11 cellular contexts compared by ENCODE assay signal in genomic region chr10:78502208-78502943, GRCh38.
A peak's percentile ranks its signal among the peaks of the same experiment; 100 is the strongest.
DNase-seq lines count a peak whose midpoint lies in the region; ATAC-seq lines count a peak whose summit lies in the region.
"Had no signal": no experiment of that assay in that cellular context is flagged by ENCODE, and none has a peak within 500 bp of the region (broad histone marks: within the 10 kb centered on the region; RNA-seq: fewer than 3 reads in every experiment).

No MANE protein-coding gene starts in this region.

- peak overlapping the region; percentile 40 for H4K8ac ChIP-seq in trophoblast cell (ENCODE audit: low read depth, low read length)

- H2BK12ac ChIP-seq in trophoblast cell (ENCODE audit: low read length), result peak overlapping the region; percentile 63

- H3K36me3 ChIP-seq in SJSA1 (no peaks in the 10 kb centered on the region), trophoblast cell (ENCODE audit: control insufficient read depth in 1 of 2, insufficient read depth in 2 of 2, low read length in 2 of 2) (no peaks in the 10 kb centered on the region)

- H3K14ac ChIP-seq in trophoblast cell (ENCODE audit: low read length), result peak overlapping the region; percentile 47

- no peak overlapping the region for H4K12ac ChIP-seq in trophoblast cell (ENCODE audit: low read depth, low read length)

- H3K4me2 ChIP-seq in trophoblast cell (ENCODE audit: low read length), result no peak overlapping the region

- H2AK5ac ChIP-seq in trophoblast cell (ENCODE audit: low read length), result peak overlapping the region; percentile 72

- H2BK120ac ChIP-seq in trophoblast cell (ENCODE audit: insufficient read depth, low read length, poor library complexity), result peak overlapping the region; percentile 69

- peaks cover 33% of the 10 kb centered on the region for H3K79me1 ChIP-seq in trophoblast cell (ENCODE audit: low read length)

- no CpG with 5 or more reads among the region's 6 CpGs for WGBS in trophoblast cell (ENCODE audit: extremely low coverage, insufficient coverage, insufficient read length)

- H3K27me3 ChIP-seq in SJSA1 (replicated peaks), result no peaks in the 10 kb centered on the region
- H3K27me3 ChIP-seq in trophoblast cell (ENCODE audit: insufficient read depth, low read length), result no peaks in the 10 kb centered on the region

- DNase-seq in ELR (ENCODE audit: low read depth) (peak; percentile 63), SJSA1 (ENCODE audit: low read depth in 1 of 2, low spot score in 2 of 2) (peak in 1 of 2 experiments; percentile 79), fibroblast of peridontal ligament (ENCODE audit: extremely low read depth) (peak; percentile 34), trophoblast cell (no peak), NOMO-1 (lab: John Stamatoyannopoulos, UW; ENCODE audit: unreplicated experiment in 2 of 2) (no peak), caudate nucleus (lab: John Stamatoyannopoulos, UW) (no peak), GF-D8 (lab: John Stamatoyannopoulos, UW) (no peak)
- DNase-seq: activated naive CD8-positive, alpha-beta T cell treated with anti-CD3 and anti-CD28 coated beads, Interleukin-2, amount 50 U/mL, for 24 hours; NCI-H1105; stimulated activated CD4-positive, alpha-beta T cell treated with anti-CD3 and anti-CD28 coated beads, Interleukin-15, amount 100 ng/mL, for 24 hours had no signal

- H3K27ac ChIP-seq in SJSA1 (peak overlapping the region; percentile 45), trophoblast cell (ENCODE audit: low read depth, low read length) (peak overlapping the region; percentile 90), caudate nucleus (ENCODE audit: low read depth, low read length) (no peak overlapping the region)

- peak overlapping the region; percentile 28 for H3K4ac ChIP-seq in trophoblast cell (ENCODE audit: low read depth, low read length)

- no peak overlapping the region for H2AFZ ChIP-seq in trophoblast cell (ENCODE audit: insufficient read depth, low read length, poor library complexity)

- H3K9me3 ChIP-seq in SJSA1 (replicated peaks), result no peaks in the 10 kb centered on the region
- H3K9me3 ChIP-seq in trophoblast cell (ENCODE audit: insufficient read depth, low read depth, low read length), result no peaks in the 10 kb centered on the region

- no peak overlapping the region for H3K23ac ChIP-seq in trophoblast cell (ENCODE audit: low read length)

- peaks cover 23% of the 10 kb centered on the region for H3K4me1 ChIP-seq in SJSA1 (replicated peaks)
- peaks cover 9% of the 10 kb centered on the region in 2 experiments for H3K4me1 ChIP-seq in trophoblast cell (ENCODE audit: control insufficient read depth in 1 of 2, insufficient read depth in 2 of 2, low read length in 2 of 2)

- peaks cover 2% of the 10 kb centered on the region for H3K79me2 ChIP-seq in trophoblast cell (ENCODE audit: control insufficient read depth, insufficient read depth, low read length, poor library complexity)

- H3K4me3 ChIP-seq in SJSA1, result no peak overlapping the region
- no peak overlapping the region for H3K4me3 ChIP-seq in trophoblast cell (ENCODE audit: low read depth, low read length)

- peak overlapping the region; percentile 92 for H4K91ac ChIP-seq in trophoblast cell (ENCODE audit: low read depth, low read length)

- peak overlapping the region; percentile 50 for H3K9ac ChIP-seq in trophoblast cell (ENCODE audit: low read length)

- peak overlapping the region; percentile 79 for H2BK5ac ChIP-seq in trophoblast cell (ENCODE audit: low read depth, low read length, poor library complexity)

- ATAC-seq in GM19035 (IDR thresholded peaks at IDR 0.05; ENCODE audit: unreplicated experiment), result no peak
- ATAC-seq: activated naive CD8-positive, alpha-beta T cell treated with anti-CD3 and anti-CD28 coated beads, Interleukin-2, amount 50 U/mL, for 24 hours had no signal

- H3K18ac ChIP-seq in trophoblast cell (ENCODE audit: low read length), result peak overlapping the region; percentile 73

Comparison
In these comparisons a context has a peak if more than half of its experiments do, and no peak if none do; other contexts are left out.
1. DNase-seq: peak in ELR (single experiment) and fibroblast of peridontal ligament (single experiment); none in trophoblast cell (0 of 2), NOMO-1 (0 of 2), caudate nucleus (0 of 61) and GF-D8 (single experiment).